In genomic region chr3:10960264-10960663, GRCh38 we compare ENCODE assay signal across 31 cellular contexts. TPM values are rescaled to one million over a fixed set of nuclear protein-coding genes. Genes with fewer than 3 reads are reported as not detected.
"Had no signal": no experiment of that assay in that cellular context is flagged by ENCODE, and none has a peak within 500 bp of the region (broad histone marks: within the 10 kb centered on the region; RNA-seq: fewer than 3 reads in every experiment).

No MANE protein-coding gene starts in this region.

- FAIRE-seq: islet of Langerhans, kidney had no signal

- DNase-seq: hypothalamus; immature natural killer cell; kidney; left colon; left lung; mesendoderm; naive B cell; natural killer cell; nephron progenitor cell; occipital lobe; ovary; stimulated activated CD4-positive, alpha-beta T cell treated with anti-CD3 and anti-CD28 coated beads, Interleukin-12 subunit alpha, Interleukin-12 subunit beta, amount 100 ng/mL, for 4 hours; stimulated activated CD4-positive, alpha-beta T cell treated with anti-CD3 and anti-CD28 coated beads, Interleukin-15, amount 100 ng/mL, for 24 hours; stimulated activated CD4-positive, alpha-beta T cell treated with anti-CD3 and anti-CD28 coated beads, Interleukin-2, amount 100 ng/mL, for 24 hours; stimulated activated CD4-positive, alpha-beta T cell treated with anti-CD3 and anti-CD28 coated beads, Interleukin-4, amount 100 ng/mL, for 1 hour; stimulated activated naive B cell treated with anti-CD40 and anti-IgM and Interleukin-4, amounts not matched to agents 10 μg/mL and 1 μg/mL and 100 μg/mL, for 72 hours; stimulated activated naive CD8-positive, alpha-beta T cell treated with anti-CD3 and anti-CD28 coated beads, Interleukin-15, Interleukin-2, amounts not matched to agents 100 U/mL and 50 U/mL, for 24 hours; stomach; testis; thyroid gland; transverse colon; upper lobe of left lung had no signal

- H3K27ac ChIP-seq: left lung, neutrophil, ovary, right atrium auricular region, right lobe of liver, stomach, testis, thyroid gland, transverse colon, upper lobe of left lung, vagina had no signal

- H3K36me3 Mint-ChIP-seq: immature natural killer cell; mesothelial cell of epicardium; naive B cell; natural killer cell; stimulated activated naive B cell treated with anti-CD40 and anti-IgM and Interleukin-4, amounts not matched to agents 10 μg/mL and 1 μg/mL and 100 μg/mL, for 72 hours had no signal

- H3K4me1 ChIP-seq: right lobe of liver had no signal

- H3K4me1 Mint-ChIP-seq: immature natural killer cell; mesothelial cell of epicardium; naive B cell; natural killer cell; nephron progenitor cell; stimulated activated naive B cell treated with anti-CD40 and anti-IgM and Interleukin-4, amounts not matched to agents 10 μg/mL and 1 μg/mL and 100 μg/mL, for 72 hours had no signal

- H3K36me3 ChIP-seq: left lung, neutrophil, ovary, right atrium auricular region, right lobe of liver, stomach, thyroid gland, transverse colon, upper lobe of left lung, vagina had no signal

- H3K27me3 ChIP-seq: left lung, ovary, right atrium auricular region, right lobe of liver, testis, thyroid gland, transverse colon, upper lobe of left lung, vagina had no signal

- H3K9me3 ChIP-seq: left lung, neutrophil, ovary, right atrium auricular region, right lobe of liver, stomach, testis, thyroid gland, transverse colon, upper lobe of left lung, vagina had no signal

- H3K4me3 ChIP-seq: left lung, lung, ovary, right atrium auricular region, right lobe of liver, stomach, testis, thyroid gland, transverse colon, upper lobe of left lung, vagina had no signal

- H3K27ac Mint-ChIP-seq: immature natural killer cell; mesothelial cell of epicardium; natural killer cell; nephron progenitor cell; progenitor cell of endocrine pancreas; stimulated activated naive B cell treated with anti-CD40 and anti-IgM and Interleukin-4, amounts not matched to agents 10 μg/mL and 1 μg/mL and 100 μg/mL, for 72 hours had no signal

- H3K9me3 Mint-ChIP-seq: immature natural killer cell, mesothelial cell of epicardium, natural killer cell, nephron progenitor cell had no signal

- ATAC-seq: left colon; left lung; natural killer cell; right lobe of liver; stimulated activated naive B cell treated with anti-CD40 and anti-IgM and Interleukin-4, amounts not matched to agents 10 μg/mL and 1 μg/mL and 100 μg/mL, for 72 hours; stimulated activated naive CD8-positive, alpha-beta T cell treated with anti-CD3 and anti-CD28 coated beads, Interleukin-15, Interleukin-2, amounts not matched to agents 100 U/mL and 50 U/mL, for 24 hours had no signal

- H3K4me3 Mint-ChIP-seq: immature natural killer cell; mesothelial cell of epicardium; naive B cell; natural killer cell; nephron progenitor cell; stimulated activated naive B cell treated with anti-CD40 and anti-IgM and Interleukin-4, amounts not matched to agents 10 μg/mL and 1 μg/mL and 100 μg/mL, for 72 hours had no signal

RNA-seq across cellular contexts. Expression of gene SLC6A1, which starts 32.3 kb away (rescaled TPM):
- total RNA-seq: mesothelial cell of epicardium, natural killer cell, progenitor cell of endocrine pancreas, renal cortical epithelial cell had no signal
- polyA plus RNA-seq: immature natural killer cell had no signal
